ENCODE assay signal across 12 cellular contexts in the genomic region with DNA sequence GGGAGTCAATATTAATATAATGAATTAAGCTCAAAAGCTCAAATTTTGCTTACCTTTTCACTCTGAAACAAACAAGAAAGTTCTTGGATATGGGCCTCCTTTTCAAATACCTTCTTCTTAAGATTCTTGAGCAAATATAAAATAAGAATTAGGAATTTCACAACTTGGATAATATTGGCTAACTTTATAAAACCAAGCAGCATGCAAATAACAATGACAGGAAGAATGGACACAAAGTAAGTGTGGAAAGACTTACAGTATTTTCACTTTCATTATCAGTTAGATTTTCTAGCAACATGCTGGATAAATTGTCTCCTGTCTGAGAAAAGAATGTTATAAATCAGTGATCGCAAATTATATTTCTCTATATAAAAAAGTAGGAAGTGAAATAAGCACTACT. TPM values are rescaled to one million over a fixed set of nuclear protein-coding genes. Genes with fewer than 3 reads are reported as not detected.
DNase-seq lines count a peak whose midpoint lies in the region; ATAC-seq, FAIRE-seq and TF ChIP-seq lines count a peak whose summit lies in the region.
"Had no signal": no experiment of that assay in that cellular context is flagged by ENCODE, and none has a peak within 500 bp of the region (broad histone marks: within the 10 kb centered on the region; RNA-seq: fewer than 3 reads in every experiment).

No MANE protein-coding gene starts in this region.

- TF ChIP-seq CTCF in pancreas (IDR thresholded peaks at IDR 0.05): no peak

- H3K4me3 ChIP-seq in pancreas: no peak overlapping the region

- peak overlapping the region; percentile 70 for H3K27ac Mint-ChIP-seq in activated CD8-positive, alpha-beta memory T cell treated with anti-CD3 and anti-CD28 coated beads, Interleukin-2, amount 10 ng/mL, durations not matched to agents 7 days and 5 days
- no peak overlapping the region for H3K27ac Mint-ChIP-seq in activated CD8-positive, alpha-beta T cell treated with anti-CD3 and anti-CD28 coated beads, Interleukin-2, amount 10 ng/mL, durations not matched to agents 7 days and 5 days

- H3K27ac ChIP-seq in pancreas: no peak overlapping the region

- peaks cover 19% of the 10 kb centered on the region for H3K4me1 Mint-ChIP-seq in activated CD8-positive, alpha-beta memory T cell treated with anti-CD3 and anti-CD28 coated beads, Interleukin-2, amount 10 ng/mL, durations not matched to agents 7 days and 5 days
- H3K4me1 Mint-ChIP-seq in activated CD8-positive, alpha-beta T cell treated with anti-CD3 and anti-CD28 coated beads, Interleukin-2, amount 10 ng/mL, durations not matched to agents 7 days and 5 days (ENCODE audit: low read depth): peaks cover 14% of the 10 kb centered on the region

- peak; percentile 43 for FAIRE-seq in pancreas (lab: Jason Lieb, UNC)

- no peaks in the 10 kb centered on the region for H3K36me3 ChIP-seq in pancreas

- WGBS in pancreas, 2 donors: 84 to 85% methylated on average over 1 of the region's 1 CpG

- POLR2A ChIA-PET in activated CD8-positive, alpha-beta T cell treated with anti-CD3 and anti-CD28 coated beads, Interleukin-2, amount 10 ng/mL, durations not matched to agents 7 days and 5 days (lab: Charles Lee): interaction anchor here (1.7 kb wide), 1 partner anchor 14 kb away, joined by 5 read pairs; a partner anchor contains a TSS

- DNase-seq in activated CD8-positive, alpha-beta memory T cell treated with anti-CD3 and anti-CD28 coated beads, Interleukin-2, amount 10 ng/mL, durations not matched to agents 7 days and 5 days: no peak
- DNase-seq in activated CD8-positive, alpha-beta memory T cell treated with anti-CD3 and anti-CD28 coated beads for 24 hours: no peak
- no peak for DNase-seq in activated CD8-positive, alpha-beta T cell treated with anti-CD3 and anti-CD28 coated beads, Interleukin-2, amount 10 ng/mL, durations not matched to agents 7 days and 5 days
- DNase-seq in pancreas (no peak), ecto neural progenitor cell (ENCODE audit: low spot score) (no peak)
- DNase-seq: activated CD4-positive, alpha-beta T cell treated with anti-CD3 and anti-CD28 coated beads, Interleukin-2, amount 50 U/mL, for 1 hour; left colon; NCI-H82 had no signal

- CTCF ChIA-PET in activated CD8-positive, alpha-beta memory T cell treated with anti-CD3 and anti-CD28 coated beads, Interleukin-2, amount 10 ng/mL, durations not matched to agents 7 days and 5 days (lab: Charles Lee): interaction anchor here (0.7 to 7.3 kb wide), 4 partner anchors 13 to 322 kb away, joined by 3 to 74 read pairs (median 6); a partner anchor contains a TSS
- CTCF ChIA-PET in activated CD8-positive, alpha-beta T cell treated with anti-CD3 and anti-CD28 coated beads, Interleukin-2, amount 10 ng/mL, durations not matched to agents 7 days and 5 days (lab: Charles Lee): interaction anchor here (1.0 to 3.9 kb wide), 4 partner anchors 14 to 321 kb away, joined by 3 to 33 read pairs (median 5); a partner anchor contains a TSS

- peaks cover 6% of the 10 kb centered on the region for H3K9me3 Mint-ChIP-seq in activated CD8-positive, alpha-beta memory T cell treated with anti-CD3 and anti-CD28 coated beads, Interleukin-2, amount 10 ng/mL, durations not matched to agents 7 days and 5 days (ENCODE audit: low read depth)
- H3K9me3 Mint-ChIP-seq in activated CD8-positive, alpha-beta T cell treated with anti-CD3 and anti-CD28 coated beads, Interleukin-2, amount 10 ng/mL, durations not matched to agents 7 days and 5 days (ENCODE audit: insufficient read depth): peaks cover 5% of the 10 kb centered on the region

- H3K27me3 Mint-ChIP-seq in activated CD8-positive, alpha-beta memory T cell treated with anti-CD3 and anti-CD28 coated beads, Interleukin-2, amount 10 ng/mL, durations not matched to agents 7 days and 5 days: no peaks in the 10 kb centered on the region
- no peaks in the 10 kb centered on the region for H3K27me3 Mint-ChIP-seq in activated CD8-positive, alpha-beta T cell treated with anti-CD3 and anti-CD28 coated beads, Interleukin-2, amount 10 ng/mL, durations not matched to agents 7 days and 5 days (ENCODE audit: low read depth)

- no peaks in the 10 kb centered on the region for H3K27me3 ChIP-seq in pancreas

- H3K9me3 ChIP-seq in pancreas: no peaks in the 10 kb centered on the region

- intact Hi-C loops in pancreas (cut with DNase I): loop anchor here in 2 of 3 donors (10.0 kb wide), 1 partner anchor 122 kb away; no protein-coding TSS in a partner anchor

- H3K4me1 ChIP-seq in pancreas: no peaks in the 10 kb centered on the region

- peak; percentile 51 for ATAC-seq in activated CD8-positive, alpha-beta memory T cell treated with anti-CD3 and anti-CD28 coated beads, Interleukin-2, amount 10 ng/mL, durations not matched to agents 7 days and 5 days
- peak; percentile 63 for ATAC-seq in HG02610 (IDR thresholded peaks at IDR 0.05; ENCODE audit: unreplicated experiment)
- no peak for ATAC-seq in activated CD8-positive, alpha-beta T cell treated with anti-CD3 and anti-CD28 coated beads, Interleukin-2, amount 10 ng/mL, durations not matched to agents 7 days and 5 days
- no peak for ATAC-seq in pancreas
- ATAC-seq in HG03457 (IDR thresholded peaks at IDR 0.05; ENCODE audit: unreplicated experiment): no peak
- no peak for ATAC-seq in GM19324 (IDR thresholded peaks at IDR 0.05; ENCODE audit: low FRiP score, unreplicated experiment)
- ATAC-seq: left colon had no signal

- peaks cover 20% of the 10 kb centered on the region for H3K36me3 Mint-ChIP-seq in activated CD8-positive, alpha-beta memory T cell treated with anti-CD3 and anti-CD28 coated beads, Interleukin-2, amount 10 ng/mL, durations not matched to agents 7 days and 5 days
- H3K36me3 Mint-ChIP-seq in activated CD8-positive, alpha-beta T cell treated with anti-CD3 and anti-CD28 coated beads, Interleukin-2, amount 10 ng/mL, durations not matched to agents 7 days and 5 days (ENCODE audit: low read depth): peaks cover 15% of the 10 kb centered on the region

- peak overlapping the region; percentile 47 for H3K4me3 Mint-ChIP-seq in activated CD8-positive, alpha-beta memory T cell treated with anti-CD3 and anti-CD28 coated beads, Interleukin-2, amount 10 ng/mL, durations not matched to agents 7 days and 5 days
- H3K4me3 Mint-ChIP-seq in activated CD8-positive, alpha-beta T cell treated with anti-CD3 and anti-CD28 coated beads, Interleukin-2, amount 10 ng/mL, durations not matched to agents 7 days and 5 days: peak overlapping the region; percentile 60

RNA-seq across cellular contexts. Expression of a gene that starts 13.2 kb away (rescaled TPM):
- total RNA-seq in activated CD8-positive, alpha-beta memory T cell treated with anti-CD3 and anti-CD28 coated beads, Interleukin-2, amount 10 ng/mL, durations not matched to agents 7 days and 5 days: 10 to 100 TPM; 45.6 to 69.2 TPM
- 10 to 100 TPM; 32.7 to 38.9 TPM for total RNA-seq in activated CD8-positive, alpha-beta T cell treated with anti-CD3 and anti-CD28 coated beads, Interleukin-2, amount 10 ng/mL, durations not matched to agents 7 days and 5 days
- 10 to 100 TPM in 2 of 6 donors, 1 to 10 TPM in 4; 6.1 to 19.5 (median 9.3) TPM for total RNA-seq in pancreas
- polyA plus RNA-seq in pancreas: 10 to 100 TPM; 31.5 to 36.4 TPM

RNA-seq across cellular contexts. Expression of a gene that starts 41.1 kb away (rescaled TPM):
- not detected for total RNA-seq in activated CD8-positive, alpha-beta memory T cell treated with anti-CD3 and anti-CD28 coated beads, Interleukin-2, amount 10 ng/mL, durations not matched to agents 7 days and 5 days
- not detected for total RNA-seq in activated CD8-positive, alpha-beta T cell treated with anti-CD3 and anti-CD28 coated beads, Interleukin-2, amount 10 ng/mL, durations not matched to agents 7 days and 5 days
- total RNA-seq in pancreas: under 1 TPM in 2 of 6 donors, not detected in 4; 0.06 to 0.12 TPM
- polyA plus RNA-seq in pancreas: not detected
- total RNA-seq: HT-29 had no signal

Comparison
In these comparisons a context has a peak if more than half of its experiments do, and no peak if none do; other contexts are left out.
1. ATAC-seq: peak in activated CD8-positive, alpha-beta memory T cell treated with anti-CD3 and anti-CD28 coated beads, Interleukin-2, amount 10 ng/mL, durations not matched to agents 7 days and 5 days (single experiment) and HG02610 (single experiment); none in activated CD8-positive, alpha-beta T cell treated with anti-CD3 and anti-CD28 coated beads, Interleukin-2, amount 10 ng/mL, durations not matched to agents 7 days and 5 days (single experiment), pancreas (0 of 4), HG03457 (single experiment) and GM19324 (single experiment).